Comparison of ENCODE assay signal across 19 cellular contexts in genomic region chr5:122473138-122473843, GRCh38.
DNase-seq lines count a peak whose midpoint lies in the region; ATAC-seq and TF ChIP-seq lines count a peak whose summit lies in the region.
"Had no signal": no experiment of that assay in that cellular context is flagged by ENCODE, and none has a peak within 500 bp of the region (broad histone marks: within the 10 kb centered on the region; RNA-seq: fewer than 3 reads in every experiment).

No MANE protein-coding gene starts in this region.

- H4K20me1 ChIP-seq in SK-N-SH (ENCODE audit: insufficient read depth) = no peaks in the 10 kb centered on the region
- no peaks in the 10 kb centered on the region for H4K20me1 ChIP-seq in OCI-LY7 (ENCODE audit: insufficient read depth, low read length)

- H3K4me1 ChIP-seq in SK-N-SH (ENCODE audit: control insufficient read depth in 1 of 2, insufficient read depth in 2 of 2, low read depth in 1 of 2, low read length in 1 of 2) = peaks cover 0 to 12% of the 10 kb centered on the region in 2 experiments; a peak in 1 of 4 replicates
- H3K4me1 ChIP-seq in upper lobe of right lung = no peaks in the 10 kb centered on the region
- no peaks in the 10 kb centered on the region for H3K4me1 ChIP-seq in OCI-LY7 (ENCODE audit: insufficient read depth, low read length, poor library complexity, severe bottlenecking)
- peaks cover 12% of the 10 kb centered on the region for H3K4me1 ChIP-seq in vagina

- H2AFZ ChIP-seq in SK-N-SH (ENCODE audit: low read depth) = 0 out of 2 replicates have a peak overlapping the region, but pooled peaks have one; percentile 27
- no peak overlapping the region for H2AFZ ChIP-seq in OCI-LY7 (ENCODE audit: low read length)
- H2AFZ ChIP-seq: PC-9 had no signal

- WGBS in SK-N-SH (ENCODE audit: low lambda C conversion rate) = 69% methylated on average over 5 of the region's 5 CpGs

- ATAC-seq in SK-N-SH treated with all-trans-retinoic acid at 6 μM for 48 hours = no peak
- peak; percentile 50 for ATAC-seq in upper lobe of right lung
- ATAC-seq: activated CD4-positive, alpha-beta T cell treated with anti-CD3 and anti-CD28 coated beads for 36 hours had no signal

- no peaks in the 10 kb centered on the region for H3F3A ChIP-seq in SK-N-SH (replicated peaks; ENCODE audit: insufficient read depth)

- TF ChIP-seq POLR2A in vagina (IDR thresholded peaks at IDR 0.05) = no peak

- H3K9me3 ChIP-seq in SK-N-SH (no peaks in the 10 kb centered on the region), upper lobe of right lung (no peaks in the 10 kb centered on the region), OCI-LY7 (ENCODE audit: low read length) (no peaks in the 10 kb centered on the region), vagina (no peaks in the 10 kb centered on the region)
- H3K9me3 ChIP-seq: left ventricle myocardium inferior had no signal

- H3K79me2 ChIP-seq in SK-N-SH (ENCODE audit: insufficient read depth) (no peaks in the 10 kb centered on the region), OCI-LY7 (ENCODE audit: insufficient read depth, low read depth, low read length) (no peaks in the 10 kb centered on the region)

- POLR2A ChIA-PET in SK-N-SH (lab: Yijun Ruan, JAX) (no interaction called here), OCI-LY7 (lab: Charles Lee) (no interaction called here)

- intact Hi-C loops in upper lobe of right lung (cut with DNase I) (no loop called here), OCI-LY7 (cut with micrococcal nuclease; ENCODE audit: unreplicated experiment) (no loop called here), vagina (cut with DNase I) (no loop called here)
- intact Hi-C loops in activated naive CD4-positive, alpha-beta T cell treated with anti-CD3 and anti-CD28 coated beads for 36 hours (cut with micrococcal nuclease) = no loop called here

- no peak overlapping the region for H3K4me3 ChIP-seq in SK-N-SH (ENCODE audit: low read depth in 2 of 2, low read length in 1 of 2)
- H3K4me3 ChIP-seq in upper lobe of right lung = peak overlapping the region; percentile 0
- H3K4me3 ChIP-seq in OCI-LY7 (ENCODE audit: low read depth, low read length, poor library complexity, severe bottlenecking) = no peak overlapping the region
- no peak overlapping the region for H3K4me3 ChIP-seq in vagina
- H3K4me3 ChIP-seq: left ventricle myocardium inferior, PC-9 had no signal

- no peaks in the 10 kb centered on the region for H3K36me3 Mint-ChIP-seq in activated naive CD4-positive, alpha-beta T cell treated with anti-CD3 and anti-CD28 coated beads for 36 hours (ENCODE audit: low read depth)
- H3K36me3 Mint-ChIP-seq: activated naive CD8-positive, alpha-beta T cell treated with anti-CD3 and anti-CD28 coated beads for 36 hours had no signal

- no peaks in the 10 kb centered on the region for H3K9me3 Mint-ChIP-seq in activated naive CD4-positive, alpha-beta T cell treated with anti-CD3 and anti-CD28 coated beads for 36 hours
- H3K9me3 Mint-ChIP-seq: activated naive CD8-positive, alpha-beta T cell treated with anti-CD3 and anti-CD28 coated beads for 36 hours; brain; endodermal cell had no signal

- DNase-seq in SK-N-SH (no peak), SKM-1 (lab: John Stamatoyannopoulos, UW; ENCODE audit: unreplicated experiment) (peak; percentile 43), iris pigment epithelial cell (ENCODE audit: low read depth) (peak; percentile 41), upper lobe of right lung (no peak), OCI-LY7 (ENCODE audit: low spot score) (no peak), vagina (ENCODE audit: extremely low spot score in 2 of 2) (no peak)
- no peak for DNase-seq in activated naive CD4-positive, alpha-beta T cell treated with anti-CD3 and anti-CD28 coated beads for 36 hours
- DNase-seq: activated CD4-positive, alpha-beta T cell treated with anti-CD3 and anti-CD28 coated beads for 36 hours; activated naive CD8-positive, alpha-beta T cell treated with anti-CD3 and anti-CD28 coated beads for 36 hours; COR-L47; DMS79 treated with DMSO at 0.1 percent for 48 hours; endodermal cell; left ventricle myocardium inferior; NCI-H69; PC-9; T1000 had no signal

- H3K9me2 ChIP-seq in SK-N-SH (no peaks in the 10 kb centered on the region), OCI-LY7 (ENCODE audit: insufficient read depth, low read length) (no peaks in the 10 kb centered on the region)

- no peaks in the 10 kb centered on the region for H3K36me3 ChIP-seq in SK-N-SH (replicated peaks in 1 of 2; ENCODE audit: control insufficient read depth in 1 of 2, insufficient read depth in 2 of 2, low read length in 1 of 2)
- no peaks in the 10 kb centered on the region for H3K36me3 ChIP-seq in upper lobe of right lung
- no peaks in the 10 kb centered on the region for H3K36me3 ChIP-seq in OCI-LY7 (ENCODE audit: insufficient read depth, low read length)
- no peaks in the 10 kb centered on the region for H3K36me3 ChIP-seq in vagina
- H3K36me3 ChIP-seq: left ventricle myocardium inferior had no signal

- no peak overlapping the region for H3K9ac ChIP-seq in SK-N-SH

- H3K27me3 ChIP-seq in SK-N-SH (ENCODE audit: insufficient read depth) (peaks cover 5% of the 10 kb centered on the region; the same call in 1 of the 2 replicates), upper lobe of right lung (no peaks in the 10 kb centered on the region), vagina (no peaks in the 10 kb centered on the region)

- no peak overlapping the region for H3K27ac Mint-ChIP-seq in activated naive CD4-positive, alpha-beta T cell treated with anti-CD3 and anti-CD28 coated beads for 36 hours
- H3K27ac Mint-ChIP-seq: activated CD4-positive, alpha-beta T cell treated with anti-CD3 and anti-CD28 coated beads for 36 hours; activated naive CD8-positive, alpha-beta T cell treated with anti-CD3 and anti-CD28 coated beads for 36 hours; B cell; brain; endodermal cell had no signal

- no TSS peak for BruUV-seq in OCI-LY7 (replicated peaks; lab: Mats Ljungman, UMichigan)

- H3K27ac ChIP-seq in SK-N-SH (ENCODE audit: low read depth in 2 of 2, low read length in 1 of 2) = no peak overlapping the region
- no peak overlapping the region for H3K27ac ChIP-seq in upper lobe of right lung
- no peak overlapping the region for H3K27ac ChIP-seq in OCI-LY7 (ENCODE audit: low read depth, low read length, poor library complexity, severe bottlenecking)
- H3K27ac ChIP-seq in vagina = no peak overlapping the region
- H3K27ac ChIP-seq: left ventricle myocardium inferior, PC-9 had no signal

- TF ChIP-seq RAD21 in SK-N-SH (IDR thresholded peaks at IDR 0.05; ENCODE audit: low read length) = no peak

- H3K27me3 Mint-ChIP-seq in activated naive CD4-positive, alpha-beta T cell treated with anti-CD3 and anti-CD28 coated beads for 36 hours (ENCODE audit: low read depth) = peaks cover 3% of the 10 kb centered on the region
- H3K27me3 Mint-ChIP-seq: brain had no signal

- CTCF ChIA-PET in SK-N-SH (lab: Yijun Ruan, JAX) = interaction anchor here (0.6 to 1.6 kb wide), 3 partner anchors 15 to 44 kb away, joined by 3 to 7 read pairs (median 3); no protein-coding TSS in a partner anchor
- CTCF ChIA-PET in activated naive CD4-positive, alpha-beta T cell treated with anti-CD3 and anti-CD28 coated beads for 36 hours (lab: Charles Lee) = no interaction called here
- CTCF ChIA-PET in OCI-LY7 (lab: Charles Lee; ENCODE audit: unreplicated experiment) = no interaction called here

- H3K4me2 ChIP-seq in SK-N-SH (no peak overlapping the region), OCI-LY7 (ENCODE audit: low read length) (no peak overlapping the region)
- H3K4me2 ChIP-seq: PC-9 had no signal

- no peak overlapping the region for H3K4me3 Mint-ChIP-seq in activated naive CD4-positive, alpha-beta T cell treated with anti-CD3 and anti-CD28 coated beads for 36 hours
- H3K4me3 Mint-ChIP-seq: activated CD4-positive, alpha-beta T cell treated with anti-CD3 and anti-CD28 coated beads for 36 hours; activated naive CD8-positive, alpha-beta T cell treated with anti-CD3 and anti-CD28 coated beads for 36 hours; B cell; brain; endodermal cell had no signal

- H3K4me1 Mint-ChIP-seq in activated naive CD4-positive, alpha-beta T cell treated with anti-CD3 and anti-CD28 coated beads for 36 hours (ENCODE audit: low read depth) = no peaks in the 10 kb centered on the region
- H3K4me1 Mint-ChIP-seq: activated CD4-positive, alpha-beta T cell treated with anti-CD3 and anti-CD28 coated beads for 36 hours; activated naive CD8-positive, alpha-beta T cell treated with anti-CD3 and anti-CD28 coated beads for 36 hours; B cell had no signal

- no peak for TF ChIP-seq CTCF in SK-N-SH (IDR thresholded peaks at IDR 0.05)
- no peak for TF ChIP-seq CTCF in upper lobe of right lung (IDR thresholded peaks at IDR 0.05)
- no peak for TF ChIP-seq CTCF in OCI-LY7 (conservative IDR thresholded peaks at IDR 0.05; ENCODE audit: low read length)
- no peak for TF ChIP-seq CTCF in vagina (IDR thresholded peaks at IDR 0.05)

- TF ChIP-seq EP300 in SK-N-SH (IDR thresholded peaks at IDR 0.05; ENCODE audit: borderline replicate concordance in 1 of 2, low read depth in 1 of 2, low read length in 1 of 2) = no peak

TF ChIP-seq in SK-N-SH, 30 proteins besides CTCF, POLR2A, EP300 and RAD21:
- TF ChIP-seq TAF1 (IDR thresholded peaks at IDR 0.05; ENCODE audit: borderline replicate concordance, low read depth, low read length) (no peak), GATA2 (CRISPR knock-in tag; IDR thresholded peaks at IDR 0.05) (no peak)

TF ChIP-seq in SK-N-SH treated with all-trans-retinoic acid at 6 μM for 48 hours, 23 proteins besides CTCF, POLR2A, EP300 and RAD21:
- TF ChIP-seq GLIS3 (CRISPR knock-in tag; IDR thresholded peaks at IDR 0.05) = no peak
- no peak for TF ChIP-seq ZNF70 (CRISPR knock-in tag; IDR thresholded peaks at IDR 0.05)
- no peak for TF ChIP-seq ZFP3 (CRISPR knock-in tag; IDR thresholded peaks at IDR 0.05)
- TF ChIP-seq CSDC2 (CRISPR knock-in tag; IDR thresholded peaks at IDR 0.05) = no peak

Comparison
In these comparisons a context has a peak if more than half of its experiments do, and no peak if none do; other contexts are left out.
1. DNase-seq: peak in SKM-1 (single experiment) and iris pigment epithelial cell (single experiment); none in SK-N-SH (single experiment), upper lobe of right lung (single experiment), activated naive CD4-positive, alpha-beta T cell treated with anti-CD3 and anti-CD28 coated beads for 36 hours (single experiment), OCI-LY7 (single experiment) and vagina (0 of 2).